Comparison of ENCODE assay signal across 1 cellular context in the genomic region with DNA sequence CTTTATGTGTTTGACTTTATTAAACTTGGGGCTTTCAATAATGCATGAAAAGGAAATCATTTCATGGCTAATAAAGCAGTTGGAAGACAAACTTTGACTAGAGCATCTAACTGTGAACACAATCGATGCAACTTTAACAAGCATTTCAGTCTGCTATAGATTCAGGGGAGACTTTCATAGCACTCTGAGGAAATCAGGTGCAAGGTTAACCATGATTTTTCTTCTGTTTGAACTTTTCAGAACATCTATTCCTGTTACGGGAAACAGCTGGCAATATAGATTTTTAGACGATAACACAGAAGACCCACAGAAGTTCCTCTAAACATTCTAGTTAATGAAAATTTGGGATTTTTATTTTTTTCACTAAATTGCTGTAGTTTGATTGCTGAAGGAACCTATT.
TF ChIP-seq lines count a peak whose summit lies in the region.

No MANE protein-coding gene starts in this region.

TF ChIP-seq in GM23338, 12 proteins besides CTCF, POLR2A, EP300 and RAD21:
- TF ChIP-seq, protein P1, sequence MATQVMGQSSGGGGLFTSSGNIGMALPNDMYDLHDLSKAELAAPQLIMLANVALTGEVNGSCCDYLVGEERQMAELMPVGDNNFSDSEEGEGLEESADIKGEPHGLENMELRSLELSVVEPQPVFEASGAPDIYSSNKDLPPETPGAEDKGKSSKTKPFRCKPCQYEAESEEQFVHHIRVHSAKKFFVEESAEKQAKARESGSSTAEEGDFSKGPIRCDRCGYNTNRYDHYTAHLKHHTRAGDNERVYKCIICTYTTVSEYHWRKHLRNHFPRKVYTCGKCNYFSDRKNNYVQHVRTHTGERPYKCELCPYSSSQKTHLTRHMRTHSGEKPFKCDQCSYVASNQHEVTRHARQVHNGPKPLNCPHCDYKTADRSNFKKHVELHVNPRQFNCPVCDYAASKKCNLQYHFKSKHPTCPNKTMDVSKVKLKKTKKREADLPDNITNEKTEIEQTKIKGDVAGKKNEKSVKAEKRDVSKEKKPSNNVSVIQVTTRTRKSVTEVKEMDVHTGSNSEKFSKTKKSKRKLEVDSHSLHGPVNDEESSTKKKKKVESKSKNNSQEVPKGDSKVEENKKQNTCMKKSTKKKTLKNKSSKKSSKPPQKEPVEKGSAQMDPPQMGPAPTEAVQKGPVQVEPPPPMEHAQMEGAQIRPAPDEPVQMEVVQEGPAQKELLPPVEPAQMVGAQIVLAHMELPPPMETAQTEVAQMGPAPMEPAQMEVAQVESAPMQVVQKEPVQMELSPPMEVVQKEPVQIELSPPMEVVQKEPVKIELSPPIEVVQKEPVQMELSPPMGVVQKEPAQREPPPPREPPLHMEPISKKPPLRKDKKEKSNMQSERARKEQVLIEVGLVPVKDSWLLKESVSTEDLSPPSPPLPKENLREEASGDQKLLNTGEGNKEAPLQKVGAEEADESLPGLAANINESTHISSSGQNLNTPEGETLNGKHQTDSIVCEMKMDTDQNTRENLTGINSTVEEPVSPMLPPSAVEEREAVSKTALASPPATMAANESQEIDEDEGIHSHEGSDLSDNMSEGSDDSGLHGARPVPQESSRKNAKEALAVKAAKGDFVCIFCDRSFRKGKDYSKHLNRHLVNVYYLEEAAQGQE (IDR thresholded peaks at IDR 0.05; ENCODE audit: unreplicated experiment), result no peak
- TF ChIP-seq ETS1 (IDR thresholded peaks at IDR 0.05) (no peak), EZH2 (IDR thresholded peaks at IDR 0.05; ENCODE audit: low read depth, unreplicated experiment) (no peak), POLR2AphosphoS5 (IDR thresholded peaks at IDR 0.05; ENCODE audit: low read depth) (no peak), CREB1 (CRISPR knock-in tag; IDR thresholded peaks at IDR 0.05; ENCODE audit: low read depth) (no peak), NANOG (IDR thresholded peaks at IDR 0.05; ENCODE audit: borderline replicate concordance) (no peak), JUNB (IDR thresholded peaks at IDR 0.05; ENCODE audit: unreplicated experiment) (no peak), STAT1 (IDR thresholded peaks at IDR 0.05; ENCODE audit: unreplicated experiment) (no peak), ZNF331 (CRISPR knock-in tag; IDR thresholded peaks at IDR 0.05; ENCODE audit: low read depth) (no peak), ZNF462 (CRISPR knock-in tag; IDR thresholded peaks at IDR 0.05) (no peak)
TF ChIP-seq in GM23338: peak in this region for 0.
